ENCODE assay signal across 1 cellular context in genomic region chr5:67301285-67301904, GRCh38.
TF ChIP-seq lines count a peak whose summit lies in the region.

No MANE protein-coding gene starts in this region.

TF ChIP-seq in GM12878, 131 proteins besides CTCF, POLR2A, EP300 and RAD21 (continued from another document):
- TF ChIP-seq ZBTB11 (CRISPR knock-in tag; IDR thresholded peaks at IDR 0.05) = no peak
- no peak for TF ChIP-seq JUNB (IDR thresholded peaks at IDR 0.05)
